Comparison of ENCODE assay signal across 8 cellular contexts in the genomic region with DNA sequence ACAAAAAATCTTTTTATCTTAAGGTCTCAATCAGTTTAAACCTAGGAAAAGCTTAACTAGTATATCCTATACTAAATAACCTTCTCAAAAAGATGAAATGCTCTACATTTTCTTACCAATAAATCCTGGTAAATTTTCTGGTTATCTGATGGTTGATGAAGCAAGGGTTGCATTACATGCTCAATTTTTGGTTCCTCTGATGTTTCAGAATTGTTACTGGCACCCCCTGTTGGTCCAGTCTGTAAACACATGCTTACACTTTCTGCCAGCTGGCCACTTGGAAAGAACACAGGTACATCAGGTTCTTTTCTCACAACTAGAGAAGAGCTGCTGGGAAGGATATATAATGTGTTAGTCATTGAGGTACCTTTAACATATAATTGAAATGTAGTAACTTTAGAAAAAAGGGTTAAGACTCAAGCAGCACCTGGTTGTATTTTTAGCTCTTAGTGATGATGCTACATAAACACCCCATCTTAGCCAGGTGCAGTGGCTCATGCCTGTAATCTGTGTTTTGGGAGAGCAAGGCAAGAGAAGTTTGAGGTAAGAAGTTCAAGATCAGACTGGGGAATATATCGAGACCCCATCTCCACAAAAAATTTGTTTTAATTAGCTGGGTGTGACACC. TPM values are rescaled to one million over a fixed set of nuclear protein-coding genes. Genes with fewer than 3 reads are reported as not detected.
DNase-seq lines count a peak whose midpoint lies in the region; ATAC-seq, FAIRE-seq and TF ChIP-seq lines count a peak whose summit lies in the region.

No MANE protein-coding gene starts in this region.

- 83% methylated on average over 1 of the region's 1 CpG for WGBS in A549 (ENCODE audit: missing lambda C conversion rate)

- H3K4me2 ChIP-seq in A549, result no peak overlapping the region

- no peak for FAIRE-seq in A549 (lab: Jason Lieb, UNC)

- DNase-seq in A549 (ENCODE audit: low read depth in 1 of 2, low spot score in 1 of 2) (peak; percentile 48 to 50), GF-D8 (lab: John Stamatoyannopoulos, UW) (peak; percentile 12), Kasumi-1 (lab: John Stamatoyannopoulos, UW) (peak; percentile 58 to 68), T-helper 9 cell (peak; percentile 2), dermis blood vessel endothelial cell (peak; percentile 84), midbrain (lab: John Stamatoyannopoulos, UW) (peak; percentile 25), anterior cingulate cortex (lab: John Stamatoyannopoulos, UW) (no peak)

- POLR2A ChIA-PET in A549 (lab: Yijun Ruan, JAX), result no interaction called here

- H3K4me3 ChIP-seq in A549, result no peak overlapping the region

- TF ChIP-seq POLR2A in A549 (IDR thresholded peaks at IDR 0.05; ENCODE audit: low read length), result no peak

- TF ChIP-seq EP300 in A549 (IDR thresholded peaks at IDR 0.05), result no peak

- peak; percentile 56 to 73; a peak in 4 of 6 replicates for ATAC-seq in A549
- ATAC-seq in HG03342 (IDR thresholded peaks at IDR 0.05; ENCODE audit: unreplicated experiment), result no peak

- no peak overlapping the region for H3K27ac ChIP-seq in A549

- peak; percentile 65 for TF ChIP-seq CTCF in A549 (IDR thresholded peaks at IDR 0.05)

- CTCF ChIA-PET in A549 (lab: Yijun Ruan, JAX), result interaction anchor here (0.7 to 5.2 kb wide), 27 partner anchors 8 to 447 kb away, joined by 3 to 75 read pairs (median 3); a partner anchor contains a TSS

- no peaks in the 10 kb centered on the region for H3K9me3 ChIP-seq in A549

- no peaks in the 10 kb centered on the region for H3K4me1 ChIP-seq in A549

- TF ChIP-seq RAD21 in A549 (conservative IDR thresholded peaks at IDR 0.05 in 1 of 2, IDR thresholded peaks at IDR 0.05 in 1 of 2), result peak; percentile 53 to 55

TF ChIP-seq in A549, 52 proteins besides CTCF, POLR2A, EP300 and RAD21:
- peak; percentile 63 for TF ChIP-seq SMC3 (IDR thresholded peaks at IDR 0.05)
- 0 out of 4 replicates have a peak, but pooled peaks of 1 of the 2 experiments have one; percentile 19 for TF ChIP-seq CEBPB (IDR thresholded peaks at IDR 0.05)
- TF ChIP-seq, protein P1, sequence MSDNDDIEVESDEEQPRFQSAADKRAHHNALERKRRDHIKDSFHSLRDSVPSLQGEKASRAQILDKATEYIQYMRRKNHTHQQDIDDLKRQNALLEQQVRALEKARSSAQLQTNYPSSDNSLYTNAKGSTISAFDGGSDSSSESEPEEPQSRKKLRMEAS (IDR thresholded peaks at IDR 0.05), result no peak

RNA-seq across cellular contexts. Expression of a gene that starts 30.9 kb away (rescaled TPM):
- polyA plus RNA-seq in A549 (2011; rRNA removed) (0.04 TPM in 1 of 2 replicates, not detected in the other), A549 (2017; fragmentation: RNase III; extraction: RNeasy Plus Mini Kit Qiagen cat#74134 plus additional on column Dnase treatment) (0.03 TPM in 1 of 3 replicates, not detected in the others)
- polyA plus RNA-seq in A549 (2012; cell fraction: cytosol; rRNA removed), result 0.01 TPM in 2 replicates
- 0.01 TPM in 1 of 2 replicates, not detected in the other for polyA plus RNA-seq in A549 (2012; cell fraction: nucleus; rRNA removed)
- 0.15 TPM in 1 of 2 replicates, not detected in the other for polyA minus RNA-seq in A549 (2011; rRNA and poly(A)+ RNA removed)
- total RNA-seq in dermis blood vessel endothelial cell, result 61.1 and 84.5 TPM in 2 replicates

RNA-seq across cellular contexts. Expression of a gene that starts 51.0 kb away (rescaled TPM):
- 19.5 and 21.7 TPM in 2 replicates for polyA plus RNA-seq in A549 (2011; rRNA removed)
- 7.2 and 8.2 TPM in 2 replicates for polyA plus RNA-seq in A549 (2012; cell fraction: cytosol; rRNA removed)
- polyA plus RNA-seq in A549 (2012; cell fraction: nucleus; rRNA removed), result 6.4 and 9.1 TPM in 2 replicates
- polyA plus RNA-seq in A549 (2017; fragmentation: RNase III; extraction: RNeasy Plus Mini Kit Qiagen cat#74134 plus additional on column Dnase treatment), result 10.1 to 10.7 TPM (median 10.2 TPM) in 3 replicates
- polyA minus RNA-seq in A549 (2011; rRNA and poly(A)+ RNA removed), result 16.9 and 24.2 TPM in 2 replicates
- total RNA-seq in dermis blood vessel endothelial cell, result 6.1 and 18.1 TPM in 2 replicates

Comparison
In these comparisons a context has a peak if more than half of its experiments do, and no peak if none do; other contexts are left out.
1. DNase-seq: peak in A549 (2 of 2), GF-D8 (single experiment), Kasumi-1 (2 of 2), T-helper 9 cell (single experiment), dermis blood vessel endothelial cell (single experiment) and midbrain (single experiment); none in anterior cingulate cortex (0 of 58).